ENCODE assay signal across 1 cellular context in genomic region chr1:203528098-203528497, GRCh38.
TF ChIP-seq lines count a peak whose summit lies in the region.

No MANE protein-coding gene starts in this region.

TF ChIP-seq in IMR-90, 13 proteins besides CTCF, POLR2A, EP300 and RAD21:
- TF ChIP-seq BHLHE40 (IDR thresholded peaks at IDR 0.05; ENCODE audit: low read depth, low read length) (no peak), MXI1 (IDR thresholded peaks at IDR 0.05; ENCODE audit: borderline replicate concordance, low read depth, low read length) (no peak), MAZ (IDR thresholded peaks at IDR 0.05; ENCODE audit: borderline replicate concordance, low read depth, low read length) (no peak), RCOR1 (IDR thresholded peaks at IDR 0.05; ENCODE audit: insufficient replicate concordance, low read length) (no peak)
